Comparison of ENCODE assay signal across 3 cellular contexts in genomic region chr14:96781371-96781770, GRCh38.
"Had no signal": no experiment of that assay in that cellular context is flagged by ENCODE, and none has a peak within 500 bp of the region (broad histone marks: within the 10 kb centered on the region; RNA-seq: fewer than 3 reads in every experiment).

No MANE protein-coding gene starts in this region.

- DNase-seq: GDM1, GF-D8 had no signal

- ATAC-seq: GM12878 had no signal

- H3K4me3 ChIP-seq: GM12878 had no signal
